8 cellular contexts compared by ENCODE assay signal in the genomic region with DNA sequence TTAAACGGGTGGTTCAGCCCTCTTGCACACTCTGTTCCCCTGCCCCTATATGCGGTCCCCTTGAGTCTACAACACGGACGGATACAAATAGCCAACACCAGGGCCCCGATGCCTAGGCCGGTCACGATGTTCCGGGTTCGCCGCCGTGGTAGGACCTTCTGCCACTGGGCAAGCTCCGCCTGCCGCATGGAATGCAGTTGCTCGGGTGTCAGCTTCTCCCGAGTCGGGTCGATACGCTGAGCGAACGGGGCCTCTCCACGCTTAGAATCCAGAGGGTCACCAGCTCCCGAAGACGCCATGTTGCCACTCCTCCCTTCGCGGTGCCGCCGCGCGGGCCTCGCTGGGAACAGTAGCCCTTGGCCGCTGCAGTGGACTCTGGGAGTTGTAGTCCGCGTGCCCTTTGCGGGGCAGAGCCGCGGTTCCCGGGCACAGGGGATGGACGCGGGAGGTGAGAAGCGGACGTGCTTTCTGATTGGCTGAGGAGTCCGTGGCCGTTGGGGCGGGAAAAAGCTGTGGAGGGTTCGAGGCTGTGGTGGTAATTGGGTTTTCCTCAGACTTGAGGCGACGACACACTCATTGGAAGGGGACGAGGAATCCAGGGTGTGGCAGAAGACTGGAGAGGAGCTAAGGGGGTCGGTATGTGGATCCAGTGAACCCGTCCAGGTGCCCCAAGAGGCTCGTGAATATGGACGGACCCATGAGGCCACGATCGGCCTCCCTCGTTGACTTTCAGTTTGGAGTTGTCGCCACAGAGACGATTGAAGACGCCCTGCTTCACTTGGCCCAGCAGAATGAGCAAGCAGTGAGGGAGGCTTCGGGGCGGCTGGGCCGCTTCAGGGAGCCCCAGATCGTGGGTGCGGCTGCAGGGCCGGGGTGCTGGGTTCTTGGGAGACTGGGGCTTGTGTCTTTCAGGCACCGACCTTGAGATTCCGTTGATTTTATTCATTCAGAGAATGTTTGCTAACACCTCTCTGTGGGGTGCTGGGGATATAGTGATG. TPM values are rescaled to one million over a fixed set of nuclear protein-coding genes. Genes with fewer than 3 reads are reported as not detected.
DNase-seq lines count a peak whose midpoint lies in the region; ATAC-seq and TF ChIP-seq lines count a peak whose summit lies in the region.

A gene with protein sequence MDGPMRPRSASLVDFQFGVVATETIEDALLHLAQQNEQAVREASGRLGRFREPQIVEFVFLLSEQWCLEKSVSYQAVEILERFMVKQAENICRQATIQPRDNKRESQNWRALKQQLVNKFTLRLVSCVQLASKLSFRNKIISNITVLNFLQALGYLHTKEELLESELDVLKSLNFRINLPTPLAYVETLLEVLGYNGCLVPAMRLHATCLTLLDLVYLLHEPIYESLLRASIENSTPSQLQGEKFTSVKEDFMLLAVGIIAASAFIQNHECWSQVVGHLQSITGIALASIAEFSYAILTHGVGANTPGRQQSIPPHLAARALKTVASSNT (plus strand): TSS at position 479 of the 998 bp plus-strand sequence. CDS start 207 bp downstream, at position 686.
A gene with protein sequence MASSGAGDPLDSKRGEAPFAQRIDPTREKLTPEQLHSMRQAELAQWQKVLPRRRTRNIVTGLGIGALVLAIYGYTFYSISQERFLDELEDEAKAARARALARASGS (minus strand): TSS at position 322 of the 998 bp plus-strand sequence. CDS start 23 bp downstream, at position 299.

- H3K4me2 ChIP-seq in KMS-11 = peak within 1 kb of the TSS; percentile 98

- H3K27me3 ChIP-seq in KMS-11 (ENCODE audit: insufficient read depth, low read depth) = no peaks in the 10 kb centered on the region

- intact Hi-C loops in CD14-positive monocyte (cut with micrococcal nuclease) = no loop called here

- peak; percentile 71 for DNase-seq in CD14-positive monocyte (ENCODE audit: low spot score)
- DNase-seq in RPMI8226 = peak; percentile 86
- DNase-seq in activated T-helper 9 cell treated with anti-CD3 and anti-CD28 coated beads, Interleukin-2, amount 50 U/mL, for 16 hours (ENCODE audit: low read depth) = peak; percentile 61
- DNase-seq in fibroblast of the aortic adventitia (ENCODE audit: low read depth) = peak; percentile 80
- peak; percentile 83 for DNase-seq in natural killer cell treated with Interleukin-12 subunit alpha and Interleukin-12 subunit beta and Interleukin-15 and Interleukin-18, amount 100 ng/mL, for 72 hours (ENCODE audit: low spot score)
- DNase-seq in stimulated activated naive CD4-positive, alpha-beta T cell (lab: John Stamatoyannopoulos, UW) = peak; percentile 28 to 61 (median 47)

- H3K27ac Mint-ChIP-seq in CD14-positive monocyte = peak within 1 kb of the TSS in 6 of 7 donors; percentile 75 to 91 (median 84)
- peak within 1 kb of the TSS; percentile 71 to 95 for H3K27ac Mint-ChIP-seq in natural killer cell treated with Interleukin-12 subunit alpha and Interleukin-12 subunit beta and Interleukin-15 and Interleukin-18, amount 100 ng/mL, for 72 hours

- peaks cover 27% of the 10 kb centered on the region for H3K4me1 Mint-ChIP-seq in CD14-positive monocyte
- peaks cover 12 to 20% of the 10 kb centered on the region in 2 donors for H3K4me1 Mint-ChIP-seq in natural killer cell treated with Interleukin-12 subunit alpha and Interleukin-12 subunit beta and Interleukin-15 and Interleukin-18, amount 100 ng/mL, for 72 hours (ENCODE audit: low read depth in 2 of 2)

- H3K4me3 ChIP-seq in KMS-11 (IDR thresholded peaks at IDR 0.05; ENCODE audit: insufficient read depth, low read depth, low read length) (no peak within 1 kb of the TSS), fibroblast of the aortic adventitia (ENCODE audit: low read depth, low read length) (peak within 1 kb of the TSS; percentile 97)

- no peaks in the 10 kb centered on the region for H3K36me3 ChIP-seq in KMS-11 (ENCODE audit: insufficient read depth)

- H3K36me3 Mint-ChIP-seq in CD14-positive monocyte = peaks cover 11 to 16% of the 10 kb centered on the region in 2 donors
- no peaks in the 10 kb centered on the region for H3K36me3 Mint-ChIP-seq in natural killer cell treated with Interleukin-12 subunit alpha and Interleukin-12 subunit beta and Interleukin-15 and Interleukin-18, amount 100 ng/mL, for 72 hours

- TF ChIP-seq CTCF in CD14-positive monocyte (IDR thresholded peaks at IDR 0.05) (no peak), KMS-11 (conservative IDR thresholded peaks at IDR 0.05; ENCODE audit: low read depth, low read length) (no peak), fibroblast of the aortic adventitia (IDR thresholded peaks at IDR 0.05; ENCODE audit: insufficient read depth, low read length) (no peak)

- no peaks in the 10 kb centered on the region; the same call in 1 of the 2 replicates for H3K79me2 ChIP-seq in KMS-11 (ENCODE audit: insufficient read depth, low read depth)

- peak; percentile 80 for ATAC-seq in GM19397 (IDR thresholded peaks at IDR 0.05; ENCODE audit: unreplicated experiment)
- ATAC-seq in natural killer cell treated with Interleukin-12 subunit alpha and Interleukin-12 subunit beta and Interleukin-15 and Interleukin-18, amount 100 ng/mL, for 72 hours = peak; percentile 98 to 99

- no peaks in the 10 kb centered on the region for H4K20me1 ChIP-seq in KMS-11 (ENCODE audit: insufficient read depth)

- H2AFZ ChIP-seq in KMS-11 (ENCODE audit: low read depth) = peak within 1 kb of the TSS; percentile 71

- peak within 1 kb of the TSS; percentile 91 to 94 for H3K4me3 Mint-ChIP-seq in CD14-positive monocyte
- H3K4me3 Mint-ChIP-seq in natural killer cell treated with Interleukin-12 subunit alpha and Interleukin-12 subunit beta and Interleukin-15 and Interleukin-18, amount 100 ng/mL, for 72 hours = peak within 1 kb of the TSS; percentile 97

- peak within 1 kb of the TSS; percentile 81 for H3K9ac ChIP-seq in KMS-11

- peaks cover 6 to 18% (median 7%) of the 10 kb centered on the region in 3 donors for H3K27me3 Mint-ChIP-seq in CD14-positive monocyte (ENCODE audit: low read depth in 3 of 3)
- H3K27me3 Mint-ChIP-seq in natural killer cell treated with Interleukin-12 subunit alpha and Interleukin-12 subunit beta and Interleukin-15 and Interleukin-18, amount 100 ng/mL, for 72 hours = peaks cover 0 to 2% of the 10 kb centered on the region in 2 donors

- peaks cover 13% of the 10 kb centered on the region for H3K4me1 ChIP-seq in KMS-11 (ENCODE audit: low read depth, poor library complexity, severe bottlenecking)

- H3K27ac ChIP-seq in KMS-11 = no peak within 1 kb of the TSS; the same call in 1 of the 2 replicates

- H3K9me3 Mint-ChIP-seq in CD14-positive monocyte = no peaks in the 10 kb centered on the region
- no peaks in the 10 kb centered on the region for H3K9me3 Mint-ChIP-seq in natural killer cell treated with Interleukin-12 subunit alpha and Interleukin-12 subunit beta and Interleukin-15 and Interleukin-18, amount 100 ng/mL, for 72 hours

RNA-seq across cellular contexts. Expression of the first gene that starts in this region (rescaled TPM):
- not detected for polyA plus RNA-seq in CD14-positive monocyte
- 0.54 TPM in 1 of 2 replicates, not detected in the other for total RNA-seq in fibroblast of the aortic adventitia (ENCODE audit: low replicate concordance)
- not detected for total RNA-seq in natural killer cell treated with Interleukin-12 subunit alpha and Interleukin-12 subunit beta and Interleukin-15 and Interleukin-18, amount 100 ng/mL, for 72 hours

RNA-seq across cellular contexts. Expression of the second gene that starts in this region (rescaled TPM):
- polyA plus RNA-seq in CD14-positive monocyte = 100 to 1,000 TPM; 156 to 171 TPM
- total RNA-seq in fibroblast of the aortic adventitia (ENCODE audit: low replicate concordance) = 40.8 and 67.5 TPM in 2 replicates
- total RNA-seq in natural killer cell treated with Interleukin-12 subunit alpha and Interleukin-12 subunit beta and Interleukin-15 and Interleukin-18, amount 100 ng/mL, for 72 hours = 10 to 100 TPM; 41.6 to 48.0 TPM
